Comparison of ENCODE assay signal across 12 cellular contexts in genomic region chr1:196152086-196152485, GRCh38.
DNase-seq lines count a peak whose midpoint lies in the region; ATAC-seq and TF ChIP-seq lines count a peak whose summit lies in the region.
"Had no signal": no experiment of that assay in that cellular context is flagged by ENCODE, and none has a peak within 500 bp of the region (broad histone marks: within the 10 kb centered on the region; RNA-seq: fewer than 3 reads in every experiment).

No MANE protein-coding gene starts in this region.

- no peak overlapping the region for H3K9ac ChIP-seq in MM.1S (ENCODE audit: low read length)

- H3K4me3 ChIP-seq in MM.1S (ENCODE audit: low read length) (peak overlapping the region; percentile 8; the same call in 1 of the 2 replicates), choroid plexus epithelial cell (ENCODE audit: low read depth, low read length) (no peak overlapping the region), dorsolateral prefrontal cortex (no peak overlapping the region), gastroesophageal sphincter (no peak overlapping the region)
- H3K4me3 ChIP-seq: adrenal gland had no signal

- TF ChIP-seq CTCF in MM.1S (IDR thresholded peaks at IDR 0.05; ENCODE audit: low read length) (no peak), choroid plexus epithelial cell (conservative IDR thresholded peaks at IDR 0.05; ENCODE audit: low read depth, low read length) (no peak), dorsolateral prefrontal cortex (IDR thresholded peaks at IDR 0.05 in 54 of 56, conservative IDR thresholded peaks at IDR 0.05 in 2 of 56; ENCODE audit: low read depth in 1 of 56, partially characterized antibody in 56 of 56) (no peak), GM20000 (IDR thresholded peaks at IDR 0.05; ENCODE audit: extremely low read depth, missing control alignments) (no peak), gastroesophageal sphincter (IDR thresholded peaks at IDR 0.05) (no peak)

- no peaks in the 10 kb centered on the region for H3F3A ChIP-seq in MM.1S (ENCODE audit: insufficient read depth, low read length)

- WGBS in gastroesophageal sphincter (ENCODE audit: low coverage in 1 of 2), 2 donors = 68% methylated on average over 3 of the region's 3 CpGs; no CpG with 5 or more reads in 1 of the 2 donors

- no peak for TF ChIP-seq EP300 in gastroesophageal sphincter (IDR thresholded peaks at IDR 0.05)

- no peak for TF ChIP-seq POLR2A in gastroesophageal sphincter (IDR thresholded peaks at IDR 0.05)

- H3K4me2 ChIP-seq in MM.1S (ENCODE audit: low read depth, low read length) = peak overlapping the region; percentile 56

- intact Hi-C loops in dorsolateral prefrontal cortex (cut with DNase I) = no loop called here

- H2AFZ ChIP-seq in MM.1S (ENCODE audit: low read length) = 0 out of 2 replicates have a peak overlapping the region, but pooled peaks have one; percentile 17

- peak; percentile 71 for ATAC-seq in GM18520 (IDR thresholded peaks at IDR 0.05; ENCODE audit: unreplicated experiment)
- no peak for ATAC-seq in gastroesophageal sphincter
- ATAC-seq: activated CD8-positive, alpha-beta T cell treated with anti-CD3 and anti-CD28 coated beads, Interleukin-2, amount 10 ng/mL, durations not matched to agents 7 days and 5 days had no signal

- DNase-seq in MM.1S = peak; percentile 59
- peak; percentile 53 for DNase-seq in choroid plexus epithelial cell (ENCODE audit: low read depth)
- DNase-seq in mucosa of gallbladder (ENCODE audit: low spot score) = peak; percentile 12
- DNase-seq in dorsolateral prefrontal cortex = no peak
- no peak for DNase-seq in GM20000 (ENCODE audit: low spot score)
- no peak for DNase-seq in HCEC 1CT
- DNase-seq: activated CD8-positive, alpha-beta T cell treated with anti-CD3 and anti-CD28 coated beads, Interleukin-2, amount 10 ng/mL, durations not matched to agents 7 days and 5 days; AML-193; mammary epithelial cell had no signal

- no peaks in the 10 kb centered on the region for H3K36me3 ChIP-seq in MM.1S (replicated peaks; ENCODE audit: insufficient read depth, low read length)
- no peaks in the 10 kb centered on the region for H3K36me3 ChIP-seq in gastroesophageal sphincter
- H3K36me3 ChIP-seq: adrenal gland had no signal

- no peaks in the 10 kb centered on the region for H3K4me1 ChIP-seq in MM.1S (ENCODE audit: low read length)
- H3K4me1 ChIP-seq in gastroesophageal sphincter = no peaks in the 10 kb centered on the region
- H3K4me1 ChIP-seq: adrenal gland had no signal

- H3K9me2 ChIP-seq in MM.1S (replicated peaks; ENCODE audit: insufficient read depth, low read length) = no peaks in the 10 kb centered on the region

- H3K9me3 ChIP-seq in MM.1S (replicated peaks; ENCODE audit: insufficient read depth, low read length) (no peaks in the 10 kb centered on the region), gastroesophageal sphincter (no peaks in the 10 kb centered on the region)
- H3K9me3 ChIP-seq: adrenal gland had no signal

- H3K27me3 ChIP-seq in MM.1S (replicated peaks; ENCODE audit: insufficient read depth, low read length) = no peaks in the 10 kb centered on the region
- no peaks in the 10 kb centered on the region for H3K27me3 ChIP-seq in dorsolateral prefrontal cortex
- H3K27me3 ChIP-seq in gastroesophageal sphincter = no peaks in the 10 kb centered on the region
- H3K27me3 ChIP-seq: adrenal gland had no signal

- H4K20me1 ChIP-seq in MM.1S (ENCODE audit: insufficient read depth, low read length) = no peaks in the 10 kb centered on the region

- H3K27ac ChIP-seq in MM.1S (ENCODE audit: low read length) = no peak overlapping the region
- no peak overlapping the region for H3K27ac ChIP-seq in dorsolateral prefrontal cortex
- H3K27ac ChIP-seq in gastroesophageal sphincter = no peak overlapping the region
- H3K27ac ChIP-seq: adrenal gland had no signal

- no peaks in the 10 kb centered on the region for H3K79me2 ChIP-seq in MM.1S (ENCODE audit: low read length)

Comparison
In these comparisons a context has a peak if more than half of its experiments do, and no peak if none do; other contexts are left out.
1. DNase-seq: peak in MM.1S (single experiment), choroid plexus epithelial cell (single experiment) and mucosa of gallbladder (single experiment); none in dorsolateral prefrontal cortex (0 of 10), GM20000 (single experiment) and HCEC 1CT (single experiment).